Comparison of ENCODE assay signal across 10 cellular contexts in genomic region chr1:12486401-12487005, GRCh38.
A peak's percentile ranks its signal among the peaks of the same experiment; 100 is the strongest.
DNase-seq lines count a peak whose midpoint lies in the region; ATAC-seq, FAIRE-seq and TF ChIP-seq lines count a peak whose summit lies in the region.
"Had no signal": no experiment of that assay in that cellular context is flagged by ENCODE, and none has a peak within 500 bp of the region (broad histone marks: within the 10 kb centered on the region; RNA-seq: fewer than 3 reads in every experiment).

No MANE protein-coding gene starts in this region.

- no peak overlapping the region for H3K4me2 ChIP-seq in GM23248 (ENCODE audit: unreplicated experiment)

- in situ Hi-C loops in GM23248 (cut with MboI): no loop called here

- no peak for FAIRE-seq in kidney (lab: Jason Lieb, UNC)
- FAIRE-seq: GM18507 had no signal

- DNase-seq in GM23248 (peak; percentile 23), body of pancreas (peak in 3 of 4 donors; percentile 34 to 67 (median 59)), kidney (peak; percentile 89), smooth muscle cell of the brain vasculature (ENCODE audit: low read depth, low spot score) (peak; percentile 64), cerebellar cortex (ENCODE audit: low spot score) (no peak), SHP77 treated with DMSO at 0.1 percent for 48 hours (lab: John Stamatoyannopoulos, UW) (no peak)
- DNase-seq: KG1 had no signal

- TF ChIP-seq CTCF in body of pancreas (IDR thresholded peaks at IDR 0.05): no peak
- TF ChIP-seq CTCF in kidney (IDR thresholded peaks at IDR 0.05; ENCODE audit: borderline replicate concordance, extremely low read depth, insufficient read depth): no peak

- H3K4me1 ChIP-seq in GM23248 (ENCODE audit: insufficient read depth): peaks cover 21% of the 10 kb centered on the region
- H3K4me1 ChIP-seq in body of pancreas: peaks cover 32% of the 10 kb centered on the region
- H3K4me1 ChIP-seq in kidney (ENCODE audit: control insufficient read depth in 1 of 2, insufficient read depth in 1 of 2, low read depth in 1 of 2, low read length in 2 of 2): peaks cover 23 to 24% of the 10 kb centered on the region in 2 donors

- H4K20me1 ChIP-seq in GM23248 (ENCODE audit: insufficient read depth): no peaks in the 10 kb centered on the region

- ATAC-seq in body of pancreas (peak; percentile 78), HG02884 (IDR thresholded peaks at IDR 0.05; ENCODE audit: unreplicated experiment) (no peak), GM18520 (IDR thresholded peaks at IDR 0.05; ENCODE audit: unreplicated experiment) (no peak)

- 45 to 51% methylated on average over 18 of the region's 18 CpGs for WGBS in GM23248 (ENCODE audit: low coverage in 1 of 2, low lambda C conversion rate in 2 of 2, missing lambda C conversion rate in 2 of 2), 2 experiments
- WGBS in body of pancreas, 2 donors: 56 to 73% methylated on average over 12 to 18 of the region's 18 CpGs

- intact Hi-C loops in body of pancreas (cut with DNase I): no loop called here
- intact Hi-C loops in kidney (cut with DNase I): no loop called here

- no peaks in the 10 kb centered on the region for H3K79me2 ChIP-seq in GM23248 (ENCODE audit: insufficient read depth)

- H3K9me3 ChIP-seq in GM23248 (ENCODE audit: low read depth): no peaks in the 10 kb centered on the region
- H3K9me3 ChIP-seq in body of pancreas: no peaks in the 10 kb centered on the region
- H3K9me3 ChIP-seq in kidney (ENCODE audit: control insufficient read depth in 1 of 2, low read length in 2 of 2): no peaks in the 10 kb centered on the region

- peaks cover 9% of the 10 kb centered on the region; the same call in 1 of the 2 replicates for H3F3A ChIP-seq in GM23248 (ENCODE audit: insufficient read depth)

- no peak overlapping the region for H2AFZ ChIP-seq in GM23248

- TF ChIP-seq POLR2A in body of pancreas (IDR thresholded peaks at IDR 0.05): no peak

- H3K36me3 ChIP-seq in GM23248 (ENCODE audit: low read depth) (no peaks in the 10 kb centered on the region; the same call in 1 of the 2 replicates), body of pancreas (replicated peaks in 1 of 2; ENCODE audit: insufficient read depth in 1 of 2, low read depth in 2 of 2) (no peaks in the 10 kb centered on the region), kidney (ENCODE audit: control insufficient read depth in 1 of 2, insufficient read depth in 2 of 2, low read length in 2 of 2) (no peaks in the 10 kb centered on the region)

- H3K9ac ChIP-seq in GM23248 (no peak overlapping the region), kidney (ENCODE audit: low read length in 2 of 2) (no peak overlapping the region)

- H3K27ac ChIP-seq in GM23248: no peak overlapping the region
- H3K27ac ChIP-seq in body of pancreas: peak overlapping the region in 3 of 4 donors; percentile 42 to 64 (median 55)
- H3K27ac ChIP-seq in kidney (ENCODE audit: low read depth in 2 of 2, low read length in 2 of 2): peak overlapping the region; percentile 66 to 68

- 0 out of 2 replicates have a peak, but pooled peaks cover 6% of the 10 kb centered on the region for H3K9me2 ChIP-seq in GM23248 (ENCODE audit: insufficient read depth)

- no peaks in the 10 kb centered on the region for H3K27me3 ChIP-seq in GM23248 (replicated peaks; ENCODE audit: insufficient read depth)
- H3K27me3 ChIP-seq in body of pancreas: no peaks in the 10 kb centered on the region

- H3K4me3 ChIP-seq in GM23248 (no peak overlapping the region), body of pancreas (no peak overlapping the region), kidney (ENCODE audit: low read length in 2 of 2) (no peak overlapping the region)

Comparison
In these comparisons a context has a peak if more than half of its experiments do, and no peak if none do; other contexts are left out.
1. DNase-seq: peak in GM23248 (single experiment), body of pancreas (3 of 4), kidney (single experiment) and smooth muscle cell of the brain vasculature (single experiment); none in cerebellar cortex (single experiment) and SHP77 treated with DMSO at 0.1 percent for 48 hours (single experiment).